In genomic region chr11:116582621-116583020, GRCh38 we compare ENCODE assay signal across 19 cellular contexts.
"Had no signal": no experiment of that assay in that cellular context is flagged by ENCODE, and none has a peak within 500 bp of the region (broad histone marks: within the 10 kb centered on the region; RNA-seq: fewer than 3 reads in every experiment).

No MANE protein-coding gene starts in this region.

- FAIRE-seq: endometrium had no signal

- H3K27ac ChIP-seq: adrenal gland, sigmoid colon, VCaP had no signal

- H3K36me3 ChIP-seq: adrenal gland, sigmoid colon had no signal

- H3K4me1 ChIP-seq: adrenal gland had no signal

- H3K9me3 ChIP-seq: adrenal gland, sigmoid colon had no signal

- H3K4me3 ChIP-seq: adrenal gland, lung, sigmoid colon had no signal

- DNase-seq: activated CD4-positive, alpha-beta T cell treated with anti-CD3 and anti-CD28 coated beads for 36 hours; activated CD4-positive, alpha-beta T cell treated with anti-CD3 and anti-CD28 coated beads, Interleukin-2, amount 50 U/mL, for 48 hours; activated gamma-delta T cell; adrenal gland; cerebellar nuclear complex; cortex of kidney; erythroblast; foreskin melanocyte; glutamatergic neuron; hippocampal formation; islet precursor cell; left colon; occipital lobe; sigmoid colon; stimulated activated CD8-positive, alpha-beta memory T cell treated with anti-CD3 and anti-CD28 coated beads, Interleukin-4, amount 100 ng/mL, for 48 hours; stimulated activated naive CD4-positive, alpha-beta T cell had no signal

- ATAC-seq: activated CD4-positive, alpha-beta T cell treated with anti-CD3 and anti-CD28 coated beads for 36 hours; left colon had no signal
